Comparison of ENCODE assay signal across 8 cellular contexts in the genomic region with DNA sequence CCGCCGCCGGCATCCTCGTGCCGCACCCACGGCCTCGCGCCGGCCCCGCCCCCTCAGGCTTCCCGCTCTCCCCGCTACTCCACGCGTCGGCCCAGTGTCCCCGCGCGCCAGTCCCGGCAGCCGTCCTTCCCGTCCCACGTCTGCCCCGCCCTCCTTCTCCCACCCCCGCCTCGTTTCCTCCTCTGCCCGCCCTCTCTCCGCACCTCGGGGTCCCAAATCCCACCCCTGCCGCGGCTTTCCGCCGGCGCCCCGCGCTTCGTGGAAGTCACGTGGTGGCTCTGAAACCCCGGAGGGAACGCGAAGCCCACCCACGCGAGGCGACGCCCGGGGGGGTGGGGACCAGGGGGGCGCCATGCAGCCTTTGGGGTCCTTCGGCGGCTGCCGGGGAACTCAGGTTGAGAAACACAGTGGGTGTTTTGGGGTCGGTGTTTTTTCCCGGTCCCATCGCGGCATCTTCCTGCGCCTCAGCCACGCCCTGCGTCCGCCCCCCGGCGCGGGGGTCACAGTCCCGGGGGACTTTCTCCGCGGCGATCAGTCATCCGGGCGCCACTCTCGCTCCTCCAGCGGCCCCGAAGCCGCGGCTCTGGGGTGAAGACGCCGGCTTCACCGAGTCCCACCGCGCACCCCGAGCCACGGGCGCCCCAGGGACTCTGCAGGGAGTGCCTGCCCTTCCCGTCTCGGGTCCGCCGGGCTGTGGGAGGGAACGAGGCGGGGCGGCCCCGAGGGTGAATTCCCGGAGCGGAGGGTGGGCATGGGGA. TPM values are rescaled to one million over a fixed set of nuclear protein-coding genes. Genes with fewer than 3 reads are reported as not detected.
DNase-seq lines count a peak whose midpoint lies in the region; ATAC-seq, FAIRE-seq and TF ChIP-seq lines count a peak whose summit lies in the region.

A gene with protein sequence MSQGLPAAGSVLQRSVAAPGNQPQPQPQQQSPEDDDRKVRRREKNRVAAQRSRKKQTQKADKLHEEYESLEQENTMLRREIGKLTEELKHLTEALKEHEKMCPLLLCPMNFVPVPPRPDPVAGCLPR (minus strand): TSS at position 2 of the 758 bp plus-strand sequence. CDS start 78 bp downstream, outside the sequence.

- no peak for TF ChIP-seq CTCF in keratinocyte (optimal IDR thresholded peaks at IDR 0.05 in 1 of 3, IDR thresholded peaks at IDR 0.05 in 1 of 3, conservative IDR thresholded peaks at IDR 0.05 in 1 of 3; ENCODE audit: extremely low read depth in 1 of 3, insufficient read depth in 2 of 3, low read length in 3 of 3)

- no peak within 1 kb of the TSS for H3K9ac ChIP-seq in keratinocyte (ENCODE audit: control insufficient read depth, extremely low read depth, insufficient read depth, low read length)

- peak; percentile 32 to 57 (median 52) for DNase-seq in T-helper 1 cell
- peak; percentile 52 for DNase-seq in astrocyte of the hippocampus (ENCODE audit: low read depth, low spot score)
- no peak for DNase-seq in keratinocyte (ENCODE audit: low read depth, low spot score)
- peak; percentile 64 to 73 for DNase-seq in stimulated activated CD4-positive, alpha-beta T cell treated with anti-CD3 and anti-CD28 coated beads, Interleukin-2, amount 100 ng/mL, for 24 hours
- no peak for DNase-seq in NCI-H1048 (lab: John Stamatoyannopoulos, UW)
- no peak for DNase-seq in SKM-1 treated with dmso at 0.1 percent for 144 hours (lab: John Stamatoyannopoulos, UW; ENCODE audit: unreplicated experiment)

- H3K79me2 ChIP-seq in keratinocyte (ENCODE audit: control insufficient read depth, insufficient read depth, low read length) = no peaks in the 10 kb centered on the region

- H3K4me2 ChIP-seq in keratinocyte (ENCODE audit: control insufficient read depth, extremely low read depth, insufficient read depth, low read depth, low read length) = peak within 1 kb of the TSS; percentile 74

- dilution Hi-C loops in keratinocyte (cut with MboI; ENCODE audit: extremely low pct_ligation_motif_present, low sequenced_read_pairs) = no loop called here

- no peaks in the 10 kb centered on the region for H3K9me1 ChIP-seq in keratinocyte (ENCODE audit: control insufficient read depth, extremely low read depth, insufficient read depth, low read length)

- no peak for FAIRE-seq in keratinocyte (lab: Jason Lieb, UNC)

- H4K20me1 ChIP-seq in keratinocyte (ENCODE audit: control insufficient read depth, extremely low read depth, insufficient read depth, low read length) = no peaks in the 10 kb centered on the region

- H3K27me3 ChIP-seq in keratinocyte (ENCODE audit: control insufficient read depth, extremely low read depth, insufficient read depth, low read length) = peaks cover 77% of the 10 kb centered on the region

- H2AFZ ChIP-seq in keratinocyte (ENCODE audit: control insufficient read depth, low read length) = peak within 1 kb of the TSS; percentile 65

- H3K36me3 ChIP-seq in keratinocyte (ENCODE audit: control insufficient read depth in 2 of 2, extremely low read depth in 1 of 2, insufficient read depth in 2 of 2, low read length in 2 of 2) = no peaks in the 10 kb centered on the region

- peak; percentile 7 for ATAC-seq in GM18519 (IDR thresholded peaks at IDR 0.05; ENCODE audit: low FRiP score, unreplicated experiment)
- peak; percentile 23 for ATAC-seq in HG02870 (IDR thresholded peaks at IDR 0.05; ENCODE audit: unreplicated experiment)

- no peak within 1 kb of the TSS for H3K27ac ChIP-seq in keratinocyte (ENCODE audit: control insufficient read depth, insufficient read depth, low read length)

- H3K4me1 ChIP-seq in keratinocyte (ENCODE audit: control insufficient read depth, extremely low read depth, insufficient read depth, low read length) = peaks cover 7% of the 10 kb centered on the region

- H3K9me3 ChIP-seq in keratinocyte (ENCODE audit: control insufficient read depth, low read depth, low read length) = no peaks in the 10 kb centered on the region

- H3K4me3 ChIP-seq in keratinocyte (ENCODE audit: control insufficient read depth in 2 of 3, extremely low read depth in 1 of 3, insufficient read depth in 2 of 3, low read depth in 1 of 3, low read length in 3 of 3) = peak within 1 kb of the TSS; percentile 41 to 55 (median 50)

RNA-seq across cellular contexts. Expression of the gene that starts here (rescaled TPM):
- not detected in 3 replicates for polyA plus RNA-seq in keratinocyte
- polyA plus RNA-seq in keratinocyte (2011; ENCODE audit: low read depth) = not detected
- 0.10 TPM in 1 of 2 replicates, not detected in the other for polyA plus RNA-seq in keratinocyte (2011; cell fraction: cytosol; rRNA removed)
- not detected in 2 replicates for polyA plus RNA-seq in keratinocyte (2011; cell fraction: nucleus; rRNA removed)
- polyA plus RNA-seq in keratinocyte (2012; ENCODE audit: low replicate concordance) = 0.23 TPM in 1 of 2 replicates, not detected in the other
- polyA minus RNA-seq in keratinocyte = 0.73 TPM in 1 of 3 replicates, not detected in the others
- polyA minus RNA-seq in keratinocyte (2011; cell fraction: cytosol; rRNA and poly(A)+ RNA removed) = not detected
- polyA minus RNA-seq in keratinocyte (2011; cell fraction: nucleus; rRNA and poly(A)+ RNA removed) = not detected in 2 replicates

Comparison
In these comparisons a context has a peak if more than half of its experiments do, and no peak if none do; other contexts are left out.
1. DNase-seq: peak in T-helper 1 cell (5 of 5), astrocyte of the hippocampus (single experiment) and stimulated activated CD4-positive, alpha-beta T cell treated with anti-CD3 and anti-CD28 coated beads, Interleukin-2, amount 100 ng/mL, for 24 hours (2 of 2); none in keratinocyte (single experiment), NCI-H1048 (single experiment) and SKM-1 treated with dmso at 0.1 percent for 144 hours (single experiment).